Comparison of ENCODE assay signal across 12 cellular contexts in genomic region chr4:186684889-186685309, GRCh38. TPM values are rescaled to one million over a fixed set of nuclear protein-coding genes. Genes with fewer than 3 reads are reported as not detected.
A peak's percentile ranks its signal among the peaks of the same experiment; 100 is the strongest.
DNase-seq lines count a peak whose midpoint lies in the region; ATAC-seq and TF ChIP-seq lines count a peak whose summit lies in the region.
"Had no signal": no experiment of that assay in that cellular context is flagged by ENCODE, and none has a peak within 500 bp of the region (broad histone marks: within the 10 kb centered on the region; RNA-seq: fewer than 3 reads in every experiment).

No MANE protein-coding gene starts in this region.

- H3K9me3 ChIP-seq in esophagus squamous epithelium (no peaks in the 10 kb centered on the region), mesodermal cell (ENCODE audit: control insufficient read depth, low read length) (no peaks in the 10 kb centered on the region)

- H3K9me3 Mint-ChIP-seq in type B pancreatic cell: peaks cover 5% of the 10 kb centered on the region

- H3K4me1 ChIP-seq in esophagus squamous epithelium (no peaks in the 10 kb centered on the region), mesodermal cell (ENCODE audit: control insufficient read depth, insufficient read depth, low read length, poor library complexity, severe bottlenecking) (peaks cover 60% of the 10 kb centered on the region)

- peak overlapping the region; percentile 87 for H3K27ac Mint-ChIP-seq in type B pancreatic cell
- H3K27ac Mint-ChIP-seq: activated naive CD4-positive, alpha-beta T cell treated with anti-CD3 and anti-CD28 coated beads for 36 hours had no signal

- H3K27ac ChIP-seq in esophagus squamous epithelium (peak overlapping the region in 3 of 4 donors; percentile 30 to 35 (median 31)), mesodermal cell (ENCODE audit: low read depth, low read length, severe bottlenecking) (peak overlapping the region; percentile 83)

- H3K27me3 ChIP-seq in esophagus squamous epithelium: no peaks in the 10 kb centered on the region

- H3K36me3 ChIP-seq in esophagus squamous epithelium: no peaks in the 10 kb centered on the region
- peaks cover 53% of the 10 kb centered on the region for H3K36me3 ChIP-seq in mesodermal cell (ENCODE audit: control insufficient read depth, insufficient read depth, low read length)

- TF ChIP-seq CTCF in esophagus squamous epithelium (IDR thresholded peaks at IDR 0.05): no peak
- no peak for TF ChIP-seq CTCF in type B pancreatic cell (conservative IDR thresholded peaks at IDR 0.05)

- intact Hi-C loops in esophagus squamous epithelium (cut with DNase I): no loop called here

- peaks cover 70% of the 10 kb centered on the region for H3K4me1 Mint-ChIP-seq in type B pancreatic cell (ENCODE audit: unreplicated experiment)

- peak overlapping the region; percentile 69 for H3K4me3 Mint-ChIP-seq in type B pancreatic cell
- H3K4me3 Mint-ChIP-seq: activated naive CD4-positive, alpha-beta T cell treated with anti-CD3 and anti-CD28 coated beads for 36 hours had no signal

- no peak for ATAC-seq in GM19397 (IDR thresholded peaks at IDR 0.05; ENCODE audit: unreplicated experiment)
- ATAC-seq: stimulated activated naive CD8-positive, alpha-beta T cell treated with anti-CD3 and anti-CD28 coated beads, Interleukin-15, Interleukin-2, amounts not matched to agents 100 U/mL and 50 U/mL, for 24 hours had no signal

- WGBS in esophagus squamous epithelium, 2 donors: 75 to 76% methylated on average over 5 of the region's 5 CpGs
- WGBS in mesodermal cell (ENCODE audit: insufficient coverage in 2 of 2), 2 experiments: 71 to 82% methylated on average over 3 to 4 of the region's 5 CpGs

- TF ChIP-seq POLR2A in esophagus squamous epithelium (IDR thresholded peaks at IDR 0.05): no peak

- peaks cover 37% of the 10 kb centered on the region for H3K36me3 Mint-ChIP-seq in type B pancreatic cell

- DNase-seq in M059J (ENCODE audit: low read depth) (peak; percentile 34), esophagus squamous epithelium (lab: John Stamatoyannopoulos, UW) (no peak), type B pancreatic cell (ENCODE audit: extremely low spot score, unreplicated experiment) (no peak), NCI-H345 treated with DMSO at 0.1 percent for 48 hours (lab: John Stamatoyannopoulos, UW; ENCODE audit: unreplicated experiment) (no peak), activated gamma-delta T cell treated with Interleukin-2 at 50 U/mL for 16 hours (no peak)
- DNase-seq: activated naive CD4-positive, alpha-beta T cell treated with anti-CD3 and anti-CD28 coated beads for 36 hours; NCI-H1105 treated with DMSO at 0.1 percent for 48 hours; stimulated activated CD4-positive, alpha-beta T cell treated with anti-CD3 and anti-CD28 coated beads, Interleukin-4, amount 100 ng/mL, for 24 hours; stimulated activated naive CD8-positive, alpha-beta T cell treated with anti-CD3 and anti-CD28 coated beads, Interleukin-15, Interleukin-2, amounts not matched to agents 100 U/mL and 50 U/mL, for 24 hours had no signal

- H3K4me3 ChIP-seq in esophagus squamous epithelium (no peak overlapping the region), mesodermal cell (ENCODE audit: extremely low read depth, insufficient read depth, low read length, poor library complexity, severe bottlenecking) (no peak overlapping the region)

- no peaks in the 10 kb centered on the region for H3K27me3 Mint-ChIP-seq in type B pancreatic cell

RNA-seq across cellular contexts. Expression of gene FAT1, which starts 38.8 kb away (rescaled TPM):
- 67.0 and 112 TPM in 2 replicates for total RNA-seq in M059J (2014; rRNA removed; shearing (Covaris generic))
- total RNA-seq in esophagus squamous epithelium (100 to 1,000 TPM in 1 of 4 donors, 10 to 100 TPM in 3; 21.0 to 109 (median 76.4) TPM), type B pancreatic cell (ENCODE audit: low replicate concordance) (188 and 197 TPM in 2 replicates)
- 176 TPM for polyA plus RNA-seq in mesodermal cell (2013, experiment 1 of 2)
- polyA plus RNA-seq in mesodermal cell (2013, experiment 2 of 2): 122 TPM
- total RNA-seq: activated CD8-positive, alpha-beta memory T cell treated with anti-CD3 and anti-CD28 coated beads for 36 hours had no signal
